17 cellular contexts compared by ENCODE assay signal in the genomic region with DNA sequence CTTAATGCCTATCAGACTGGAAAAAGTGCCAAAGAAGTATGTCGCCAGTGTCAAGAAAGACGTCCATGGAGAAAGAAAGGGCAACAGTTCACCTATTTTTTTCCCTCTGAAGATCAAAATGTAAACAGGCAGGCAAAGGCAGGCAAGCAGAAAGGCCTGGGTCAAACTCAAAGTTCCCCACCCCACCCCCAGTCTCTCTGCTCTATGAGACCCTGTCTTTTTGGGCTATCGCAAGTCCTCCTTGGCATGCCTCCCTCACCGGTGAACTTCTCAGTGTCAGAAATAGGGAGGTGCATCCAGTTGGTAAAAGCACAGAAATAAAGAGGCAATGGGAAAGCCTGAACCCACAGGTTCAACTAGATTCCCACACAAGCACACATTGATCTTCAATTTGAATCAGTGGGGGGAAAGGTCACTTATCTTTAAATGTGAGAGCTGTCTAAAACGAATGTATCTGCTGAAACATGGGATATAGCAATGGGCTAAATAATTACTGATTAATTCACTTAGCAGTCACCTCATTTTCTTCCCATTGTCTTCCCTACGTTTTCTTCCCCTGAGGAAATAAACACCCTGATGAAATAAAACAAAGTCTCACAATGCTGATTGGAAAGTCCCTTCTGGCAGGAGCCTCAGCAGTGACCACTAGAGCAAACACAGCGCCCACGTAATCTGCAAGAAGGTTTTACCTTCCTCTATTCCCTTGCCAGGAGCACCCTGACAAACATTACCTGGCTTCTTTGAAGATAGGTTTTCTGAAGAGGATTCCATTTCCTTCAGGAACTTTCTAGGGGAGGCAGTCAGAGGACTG. TPM values are rescaled to one million over a fixed set of nuclear protein-coding genes. Genes with fewer than 3 reads are reported as not detected.
A peak's percentile ranks its signal among the peaks of the same experiment; 100 is the strongest.
DNase-seq lines count a peak whose midpoint lies in the region; ATAC-seq, FAIRE-seq and TF ChIP-seq lines count a peak whose summit lies in the region.
"Had no signal": no experiment of that assay in that cellular context is flagged by ENCODE, and none has a peak within 500 bp of the region (broad histone marks: within the 10 kb centered on the region; RNA-seq: fewer than 3 reads in every experiment).

No MANE protein-coding gene starts in this region.

- CTCF ChIA-PET in mammary epithelial cell (lab: Charles Lee; ENCODE audit: low non-redundant PET): no interaction called here

- FAIRE-seq in GM12891 (lab: Jason Lieb, UNC): peak; percentile 79

- BruUV-seq in mammary epithelial cell (replicated peaks; lab: Mats Ljungman, UMichigan): no TSS peak

- no peaks in the 10 kb centered on the region for H3K36me3 ChIP-seq in mammary epithelial cell (ENCODE audit: insufficient read depth, low read length)
- no peaks in the 10 kb centered on the region for H3K36me3 ChIP-seq in aorta (ENCODE audit: control insufficient read depth in 1 of 2, insufficient read depth in 2 of 2, low read length in 1 of 2)
- H3K36me3 ChIP-seq: SJCRH30 had no signal

- no peaks in the 10 kb centered on the region for H3K27me3 Mint-ChIP-seq in progenitor cell of endocrine pancreas

- H3K4me1 ChIP-seq in mammary epithelial cell (ENCODE audit: insufficient read depth, low read length) (peaks cover 28% of the 10 kb centered on the region), aorta (ENCODE audit: control insufficient read depth in 1 of 2, insufficient read depth in 2 of 2, low read length in 2 of 2) (peaks cover 0 to 6% of the 10 kb centered on the region in 2 donors)
- H3K4me1 ChIP-seq: SJCRH30 had no signal

- 54% methylated on average over 8 of the region's 8 CpGs for WGBS in mammary epithelial cell (ENCODE audit: low coverage, missing lambda C conversion rate)
- 78 to 84% methylated on average over 8 of the region's 8 CpGs for WGBS in aorta, 2 donors

- H3K4me2 ChIP-seq in mammary epithelial cell (ENCODE audit: insufficient read depth, low read depth, low read length): no peak overlapping the region

- peaks cover 48% of the 10 kb centered on the region for H3K4me1 Mint-ChIP-seq in progenitor cell of endocrine pancreas (ENCODE audit: low read depth)

- no peaks in the 10 kb centered on the region for H3K9me3 ChIP-seq in mammary epithelial cell (replicated peaks; ENCODE audit: insufficient read depth, low read length)
- no peaks in the 10 kb centered on the region for H3K9me3 ChIP-seq in aorta (ENCODE audit: control insufficient read depth, low read length)
- H3K9me3 ChIP-seq: SJCRH30 had no signal

- TF ChIP-seq POLR2A in GM12891 (IDR thresholded peaks at IDR 0.05; ENCODE audit: low read depth, low read length): no peak

- H3K4me3 ChIP-seq in mammary epithelial cell (replicated peaks in 1 of 3; ENCODE audit: insufficient read depth in 1 of 3, low read depth in 2 of 3, low read length in 3 of 3): no peak overlapping the region
- H3K4me3 ChIP-seq in aorta (ENCODE audit: low read length in 2 of 2): no peak overlapping the region
- H3K4me3 ChIP-seq: SJCRH30 had no signal

- dilution Hi-C loops in mammary epithelial cell (cut with HindIII; ENCODE audit: low sequenced_read_pairs): no loop called here

- no peak overlapping the region for H3K9ac ChIP-seq in mammary epithelial cell (ENCODE audit: insufficient read depth, low read length)

- no peak for DNase-seq in GM12891 (ENCODE audit: insufficient read length, low spot score)
- DNase-seq in mammary epithelial cell: no peak
- DNase-seq in progenitor cell of endocrine pancreas (ENCODE audit: low spot score, unreplicated experiment): no peak
- no peak for DNase-seq in aorta
- DNase-seq in GDM1 (lab: John Stamatoyannopoulos, UW): no peak
- DNase-seq: activated CD4-positive, alpha-beta T cell treated with anti-CD3 and anti-CD28 coated beads, Interleukin-2, amount 50 U/mL, for 48 hours; activated effector memory CD4-positive, alpha-beta T cell treated with anti-CD3 and anti-CD28 coated beads, Interleukin-2, amount 50 U/mL, for 16 hours; DMS53; effector memory CD4-positive, alpha-beta T cell; foreskin fibroblast; NCI-H1092 treated with DMSO at 0.1 percent for 48 hours; NCI-H2171; NK-92 treated with Interleukin-12 subunit alpha and Interleukin-12 subunit beta, amount 100 ng/mL, for 24 hours; SJCRH30 had no signal

- H3K36me3 Mint-ChIP-seq in progenitor cell of endocrine pancreas (ENCODE audit: insufficient read depth): no peaks in the 10 kb centered on the region

- in situ Hi-C loops in mammary epithelial cell (cut with MboI; ENCODE audit: low sequenced_read_pairs in 2 of 2): no loop called here

- peaks cover 4% of the 10 kb centered on the region for H3K9me3 Mint-ChIP-seq in progenitor cell of endocrine pancreas (ENCODE audit: low read depth)

- peak overlapping the region; percentile 6 for H2AFZ ChIP-seq in mammary epithelial cell (ENCODE audit: low read depth, low read length)

- intact Hi-C loops in mammary epithelial cell (cut with micrococcal nuclease) (no loop called here), aorta (cut with DNase I) (no loop called here)

- ATAC-seq in HG03378 (IDR thresholded peaks at IDR 0.05; ENCODE audit: unreplicated experiment) (peak; percentile 33), HG03460 (IDR thresholded peaks at IDR 0.05; ENCODE audit: unreplicated experiment) (no peak), HG03039 (IDR thresholded peaks at IDR 0.05; ENCODE audit: unreplicated experiment) (no peak), aorta (ENCODE audit: low FRiP score) (no peak)

- H3K27me3 ChIP-seq in mammary epithelial cell (ENCODE audit: insufficient read depth, low read length) (no peaks in the 10 kb centered on the region), aorta (ENCODE audit: control insufficient read depth in 1 of 2, insufficient read depth in 2 of 2, low read length in 1 of 2) (no peaks in the 10 kb centered on the region)
- H3K27me3 ChIP-seq: SJCRH30 had no signal

- H3K4me3 Mint-ChIP-seq in progenitor cell of endocrine pancreas (ENCODE audit: low read depth): peak overlapping the region; percentile 37

- peak overlapping the region; percentile 87 for H3K27ac Mint-ChIP-seq in progenitor cell of endocrine pancreas

- peaks cover 22% of the 10 kb centered on the region for H3K79me2 ChIP-seq in mammary epithelial cell (ENCODE audit: insufficient read depth, low read length)

- TF ChIP-seq CTCF in mammary epithelial cell (conservative IDR thresholded peaks at IDR 0.05 in 1 of 2, IDR thresholded peaks at IDR 0.05 in 1 of 2; ENCODE audit: extremely low read depth in 1 of 2, insufficient read depth in 1 of 2, low read depth in 1 of 2, low read length in 2 of 2) (no peak), progenitor cell of endocrine pancreas (IDR thresholded peaks at IDR 0.05; ENCODE audit: unreplicated experiment) (no peak)

- peak overlapping the region; percentile 29 for H3K27ac ChIP-seq in mammary epithelial cell (ENCODE audit: insufficient read depth, low read depth, low read length)
- H3K27ac ChIP-seq in aorta (ENCODE audit: low read depth in 1 of 2, low read length in 2 of 2): no peak overlapping the region
- H3K27ac ChIP-seq: SJCRH30 had no signal

- H4K20me1 ChIP-seq in mammary epithelial cell (ENCODE audit: insufficient read depth, low read length): no peaks in the 10 kb centered on the region

TF ChIP-seq in GM12891, 5 proteins besides CTCF, POLR2A, EP300 and RAD21:
- no peak for TF ChIP-seq TAF1 (IDR thresholded peaks at IDR 0.05; ENCODE audit: low read depth, low read length)
- no peak for TF ChIP-seq PAX5 (IDR thresholded peaks at IDR 0.05; ENCODE audit: insufficient read depth, low read length, severe bottlenecking)
- TF ChIP-seq POU2F2 (IDR thresholded peaks at IDR 0.05; ENCODE audit: low read depth, low read length): no peak
- TF ChIP-seq SPI1 (IDR thresholded peaks at IDR 0.05; ENCODE audit: low read depth, low read length): no peak
- no peak for TF ChIP-seq POLR2AphosphoS5 (IDR thresholded peaks at IDR 0.05; ENCODE audit: low read depth, low read length)
TF ChIP-seq in GM12891: peak in this region for 0.

RNA-seq across cellular contexts. Expression of gene JAZF1, which starts 31.1 kb away (rescaled TPM):
- polyA plus RNA-seq in GM12891 (2012; ENCODE audit: low read depth, missing spikeins): 0.19 TPM
- 10 to 100 TPM in 1 of 2 donors, 1 to 10 TPM in 1; 6.5 to 12.3 TPM for total RNA-seq in mammary epithelial cell
- polyA plus RNA-seq in mammary epithelial cell: 2.4 TPM
- 0.83 TPM for polyA minus RNA-seq in mammary epithelial cell
- 6.4 and 9.1 TPM in 2 replicates for total RNA-seq in progenitor cell of endocrine pancreas
- total RNA-seq in aorta: 10 to 100 TPM; 23.8 to 38.8 TPM
- polyA plus RNA-seq in aorta: 10 to 100 TPM; 13.5 to 18.8 TPM
